8 cellular contexts compared by ENCODE assay signal in genomic region chr7:33062782-33063443, GRCh38. TPM values are rescaled to one million over a fixed set of nuclear protein-coding genes. Genes with fewer than 3 reads are reported as not detected.
A peak's percentile ranks its signal among the peaks of the same experiment; 100 is the strongest.
DNase-seq lines count a peak whose midpoint lies in the region; ATAC-seq, FAIRE-seq and TF ChIP-seq lines count a peak whose summit lies in the region.

No MANE protein-coding gene starts in this region.

- H3K4me1 ChIP-seq in Caco-2, result 0 out of 2 replicates have a peak, but pooled peaks cover 5% of the 10 kb centered on the region
- peaks cover 3% of the 10 kb centered on the region for H3K4me1 ChIP-seq in endodermal cell (ENCODE audit: control insufficient read depth, insufficient read depth, low read length)
- H3K4me1 ChIP-seq in mesodermal cell (ENCODE audit: control insufficient read depth, insufficient read depth, low read length, poor library complexity, severe bottlenecking), result peaks cover 3% of the 10 kb centered on the region

- H3K27me3 ChIP-seq in Caco-2 (replicated peaks; ENCODE audit: control insufficient read depth, insufficient read depth, low read length) (no peaks in the 10 kb centered on the region), endodermal cell (ENCODE audit: control insufficient read depth, insufficient read depth, low read length, poor library complexity, severe bottlenecking) (no peaks in the 10 kb centered on the region)

- intact Hi-C loops in Caco-2 (cut with micrococcal nuclease; ENCODE audit: unreplicated experiment), result loop anchor here (1.0 to 5.0 kb wide), 4 partner anchors 19 to 106 kb away; partner anchors contain the start of genes BBS9, FKBP9 and RP9

- TF ChIP-seq CTCF in Caco-2 (IDR thresholded peaks at IDR 0.05; ENCODE audit: insufficient read depth in 1 of 2, low read depth in 1 of 2, low read length in 1 of 2, severe bottlenecking in 1 of 2, unreplicated experiment in 1 of 2), result no peak
- no peak for TF ChIP-seq CTCF in endodermal cell (conservative IDR thresholded peaks at IDR 0.05)

- POLR2A ChIA-PET in Caco-2 (lab: Charles Lee), result interaction anchor here (1.1 to 1.4 kb wide), 2 partner anchors 105 to 216 kb away, joined by 3 to 13 read pairs; partner anchors contain the start of gene FKBP9

- FAIRE-seq in HTR-8/SVneo (lab: Jason Lieb, UNC), result peak; percentile 84

- H3K9ac ChIP-seq in endodermal cell (ENCODE audit: extremely low read depth, low read length, poor library complexity, severe bottlenecking), result peak overlapping the region; percentile 67

- H3K27ac Mint-ChIP-seq in Caco-2 (ENCODE audit: unreplicated experiment), result peak overlapping the region; percentile 87
- peak overlapping the region; percentile 95 for H3K27ac Mint-ChIP-seq in endodermal cell

- 0 to 1% methylated on average over 19 to 50 of the region's 50 CpGs for WGBS in endodermal cell (ENCODE audit: insufficient coverage in 1 of 2, insufficient read length in 1 of 2), 2 experiments
- WGBS in mesodermal cell (ENCODE audit: insufficient coverage in 2 of 2), 2 experiments, result 0% methylated on average over 35 to 39 of the region's 50 CpGs

- H3K4me3 Mint-ChIP-seq in Caco-2 (ENCODE audit: unreplicated experiment) (peak overlapping the region; percentile 97), endodermal cell (peak overlapping the region; percentile 91)

- H3K36me3 ChIP-seq in Caco-2 (ENCODE audit: control insufficient read depth, insufficient read depth, low read length), result no peaks in the 10 kb centered on the region
- H3K36me3 ChIP-seq in endodermal cell (ENCODE audit: control insufficient read depth, insufficient read depth, low read length), result no peaks in the 10 kb centered on the region
- peaks cover 6% of the 10 kb centered on the region for H3K36me3 ChIP-seq in mesodermal cell (ENCODE audit: control insufficient read depth, insufficient read depth, low read length)

- peak overlapping the region; percentile 93 for H3K27ac ChIP-seq in endodermal cell (ENCODE audit: low read depth, low read length)
- H3K27ac ChIP-seq in mesodermal cell (ENCODE audit: low read depth, low read length, severe bottlenecking), result peak overlapping the region; percentile 92

- H3K27me3 Mint-ChIP-seq in Caco-2 (ENCODE audit: insufficient read depth, unreplicated experiment), result no peaks in the 10 kb centered on the region
- H3K27me3 Mint-ChIP-seq in endodermal cell (ENCODE audit: insufficient read depth), result no peaks in the 10 kb centered on the region

- peak; percentile 94 for ATAC-seq in GM21381 (IDR thresholded peaks at IDR 0.05; ENCODE audit: unreplicated experiment)

- peaks cover 14% of the 10 kb centered on the region for H3K36me3 Mint-ChIP-seq in Caco-2 (ENCODE audit: insufficient read depth, unreplicated experiment)
- peaks cover 18% of the 10 kb centered on the region for H3K36me3 Mint-ChIP-seq in endodermal cell (ENCODE audit: low read depth)

- BruUV-seq in Caco-2 (replicated peaks; lab: Mats Ljungman, UMichigan), result no TSS peak

- CTCF ChIA-PET in Caco-2 (lab: Charles Lee), result interaction anchor here (0.6 to 2.2 kb wide), 4 partner anchors 19 to 216 kb away, joined by 3 to 14 read pairs (median 5); partner anchors contain the start of genes FKBP9 and RP9

- H3K4me3 ChIP-seq in Caco-2 (ENCODE audit: low read depth, low read length), result peak overlapping the region; percentile 91
- H3K4me3 ChIP-seq in endodermal cell (ENCODE audit: low read length), result peak overlapping the region; percentile 98
- H3K4me3 ChIP-seq in mesodermal cell (ENCODE audit: extremely low read depth, insufficient read depth, low read length, poor library complexity, severe bottlenecking), result peak overlapping the region; percentile 71

- H3K9me3 Mint-ChIP-seq in Caco-2 (ENCODE audit: unreplicated experiment) (peaks cover 19% of the 10 kb centered on the region), endodermal cell (peaks cover 30% of the 10 kb centered on the region)

- DNase-seq in Caco-2 (peak; percentile 94), HTR-8/SVneo (ENCODE audit: insufficient read length, low spot score) (peak; percentile 94), NOMO-1 treated with DMSO at 0.1 percent for 48 hours (lab: John Stamatoyannopoulos, UW; ENCODE audit: unreplicated experiment) (peak; percentile 96), endodermal cell (peak; percentile 98)
- peak; percentile 76 for DNase-seq in activated CD8-positive, alpha-beta memory T cell treated with anti-CD3 and anti-CD28 coated beads, Interleukin-2, amount 50 U/mL, for 1 hour (ENCODE audit: extremely low read depth)
- DNase-seq in stimulated activated CD8-positive, alpha-beta memory T cell treated with anti-CD3 and anti-CD28 coated beads, Interleukin-15, amount 100 ng/mL, for 24 hours (ENCODE audit: low read depth), result peak; percentile 84

- peaks cover 7% of the 10 kb centered on the region for H3K4me1 Mint-ChIP-seq in Caco-2 (ENCODE audit: low read depth, unreplicated experiment)
- H3K4me1 Mint-ChIP-seq in endodermal cell, result peaks cover 10% of the 10 kb centered on the region

- no peaks in the 10 kb centered on the region for H3K9me3 ChIP-seq in Caco-2
- H3K9me3 ChIP-seq in endodermal cell (ENCODE audit: control insufficient read depth, low read length), result peaks cover 14% of the 10 kb centered on the region
- H3K9me3 ChIP-seq in mesodermal cell (ENCODE audit: control insufficient read depth, low read length), result peaks cover 19% of the 10 kb centered on the region

RNA-seq across cellular contexts. Expression of gene NT5C3A, which starts 0.3 kb away (rescaled TPM):
- total RNA-seq in Caco-2 (2022) (32.6 and 38.9 TPM in 2 replicates), endodermal cell (10 to 100 TPM; 17.5 to 22.1 TPM)
- 29.1 TPM for polyA plus RNA-seq in endodermal cell (2013, experiment 1 of 2)
- 26.7 TPM for polyA plus RNA-seq in endodermal cell (2013, experiment 2 of 2)
- polyA plus RNA-seq in mesodermal cell (2013, experiment 1 of 2), result 17.4 TPM
- polyA plus RNA-seq in mesodermal cell (2013, experiment 2 of 2), result 22.5 TPM

RNA-seq across cellular contexts. Expression of gene RP9, which starts 46.3 kb away (rescaled TPM):
- total RNA-seq in Caco-2 (2022), result 20.3 and 22.2 TPM in 2 replicates
- 10 to 100 TPM; 15.0 to 18.0 TPM for total RNA-seq in endodermal cell
- 21.7 TPM for polyA plus RNA-seq in endodermal cell (2013, experiment 1 of 2)
- 26.9 TPM for polyA plus RNA-seq in endodermal cell (2013, experiment 2 of 2)
- polyA plus RNA-seq in mesodermal cell (2013, experiment 1 of 2), result 23.6 TPM
- 26.9 TPM for polyA plus RNA-seq in mesodermal cell (2013, experiment 2 of 2)

Comparison
In these comparisons a context has a peak if more than half of its experiments do, and no peak if none do; other contexts are left out.
1. Peak in every context shown above with its lines: DNase-seq, ATAC-seq, H3K4me3 ChIP-seq and H3K27ac ChIP-seq.